In genomic region chr7:74453321-74454011, GRCh38 we compare ENCODE assay signal across 8 cellular contexts. TPM values are rescaled to one million over a fixed set of nuclear protein-coding genes. Genes with fewer than 3 reads are reported as not detected.
A peak's percentile ranks its signal among the peaks of the same experiment; 100 is the strongest.
DNase-seq lines count a peak whose midpoint lies in the region; ATAC-seq and TF ChIP-seq lines count a peak whose summit lies in the region.

Gene GTF2IRD1, plus strand, starts transcription at chr7:74453906. Its CDS starts 54,175 bp downstream, at chr7:74508081.

- peak within 1 kb of the TSS; percentile 86 for H3K4me3 Mint-ChIP-seq in activated naive CD4-positive, alpha-beta T cell treated with anti-CD3 and anti-CD28 coated beads, Interleukin-2, amount 50 U/mL, for 24 hours
- peak within 1 kb of the TSS; percentile 88 for H3K4me3 Mint-ChIP-seq in neural crest cell

- TF ChIP-seq CTCF in gastroesophageal sphincter (IDR thresholded peaks at IDR 0.05): no peak
- TF ChIP-seq CTCF in neural crest cell (conservative IDR thresholded peaks at IDR 0.05): no peak
- TF ChIP-seq CTCF in thyroid gland (IDR thresholded peaks at IDR 0.05): no peak

- no peaks in the 10 kb centered on the region for H3K36me3 Mint-ChIP-seq in activated naive CD4-positive, alpha-beta T cell treated with anti-CD3 and anti-CD28 coated beads, Interleukin-2, amount 50 U/mL, for 24 hours
- no peaks in the 10 kb centered on the region for H3K36me3 Mint-ChIP-seq in neural crest cell (ENCODE audit: low read depth)

- no peaks in the 10 kb centered on the region for H3K27me3 Mint-ChIP-seq in activated naive CD4-positive, alpha-beta T cell treated with anti-CD3 and anti-CD28 coated beads, Interleukin-2, amount 50 U/mL, for 24 hours
- H3K27me3 Mint-ChIP-seq in neural crest cell (ENCODE audit: low read depth): no peaks in the 10 kb centered on the region

- ATAC-seq in gastroesophageal sphincter (peak; percentile 75), HG03025 (IDR thresholded peaks at IDR 0.05; ENCODE audit: low FRiP score, unreplicated experiment) (no peak)

- TF ChIP-seq EP300 in gastroesophageal sphincter (IDR thresholded peaks at IDR 0.05): no peak

- peak within 1 kb of the TSS; percentile 91 for H3K27ac Mint-ChIP-seq in activated naive CD4-positive, alpha-beta T cell treated with anti-CD3 and anti-CD28 coated beads, Interleukin-2, amount 50 U/mL, for 24 hours
- peak within 1 kb of the TSS; percentile 35 for H3K27ac Mint-ChIP-seq in neural crest cell (ENCODE audit: unreplicated experiment)

- no peaks in the 10 kb centered on the region for H3K9me3 Mint-ChIP-seq in activated naive CD4-positive, alpha-beta T cell treated with anti-CD3 and anti-CD28 coated beads, Interleukin-2, amount 50 U/mL, for 24 hours
- H3K9me3 Mint-ChIP-seq in neural crest cell: no peaks in the 10 kb centered on the region

- H3K27me3 ChIP-seq in SJCRH30 (no peaks in the 10 kb centered on the region), gastroesophageal sphincter (no peaks in the 10 kb centered on the region), thyroid gland (no peaks in the 10 kb centered on the region)

- H3K4me1 Mint-ChIP-seq in activated naive CD4-positive, alpha-beta T cell treated with anti-CD3 and anti-CD28 coated beads, Interleukin-2, amount 50 U/mL, for 24 hours: peaks cover 14% of the 10 kb centered on the region
- H3K4me1 Mint-ChIP-seq in neural crest cell: peaks cover 18% of the 10 kb centered on the region

- peaks cover 7% of the 10 kb centered on the region; the same call in 1 of the 2 replicates for H3K4me1 ChIP-seq in SJCRH30
- H3K4me1 ChIP-seq in gastroesophageal sphincter: peaks cover 0 to 48% (median 6%) of the 10 kb centered on the region in 3 donors
- H3K4me1 ChIP-seq in thyroid gland: peaks cover 30 to 43% of the 10 kb centered on the region in 2 donors

- H3K9me3 ChIP-seq in SJCRH30 (replicated peaks) (no peaks in the 10 kb centered on the region), gastroesophageal sphincter (no peaks in the 10 kb centered on the region), thyroid gland (no peaks in the 10 kb centered on the region)

- intact Hi-C loops in thyroid gland (cut with DNase I): no loop called here

- DNase-seq in EH (ENCODE audit: low read depth): peak; percentile 78
- peak; percentile 77 for DNase-seq in M059J (ENCODE audit: low read depth)
- DNase-seq in SJCRH30: peak; percentile 94 to 96
- DNase-seq in neural crest cell (ENCODE audit: low read depth, low spot score): peak; percentile 48
- peak; percentile 58 to 61 for DNase-seq in thyroid gland

- H3K27ac ChIP-seq in SJCRH30 (peak within 1 kb of the TSS; percentile 91), gastroesophageal sphincter (peak within 1 kb of the TSS; percentile 89 to 97 (median 94)), thyroid gland (peak within 1 kb of the TSS; percentile 98 to 99 (median 99))

- no peak for TF ChIP-seq POLR2A in gastroesophageal sphincter (IDR thresholded peaks at IDR 0.05)
- no peak for TF ChIP-seq POLR2A in thyroid gland (IDR thresholded peaks at IDR 0.05)

- H3K4me3 ChIP-seq in SJCRH30 (peak within 1 kb of the TSS; percentile 89), gastroesophageal sphincter (peak within 1 kb of the TSS; percentile 86 to 92), thyroid gland (replicated peaks in 1 of 3) (peak within 1 kb of the TSS; percentile 10 to 78 (median 55))

- WGBS in gastroesophageal sphincter (ENCODE audit: low coverage in 1 of 2), 2 donors: 20% methylated on average over 2 of the region's 62 CpGs; no CpG with 5 or more reads in 1 of the 2 donors
- WGBS in thyroid gland, 2 donors: 6 to 8% methylated on average over 10 to 17 of the region's 62 CpGs

- H3K36me3 ChIP-seq in SJCRH30: peaks cover 8% of the 10 kb centered on the region
- H3K36me3 ChIP-seq in gastroesophageal sphincter: no peaks in the 10 kb centered on the region
- no peaks in the 10 kb centered on the region for H3K36me3 ChIP-seq in thyroid gland

RNA-seq across cellular contexts. Expression of gene GTF2IRD1, which starts in this region (rescaled TPM):
- 7.3 and 16.9 TPM in 2 replicates for total RNA-seq in M059J (2014; rRNA removed; shearing (Covaris generic))
- 49.3 and 58.8 TPM in 2 replicates for total RNA-seq in SJCRH30 (2014; rRNA removed; shearing (Covaris generic))
- 10 to 100 TPM; 21.5 to 49.0 (median 28.2) TPM for total RNA-seq in gastroesophageal sphincter
- 48.0 and 50.1 TPM in 2 replicates for total RNA-seq in neural crest cell
- 10 to 100 TPM; 28.1 to 41.1 (median 31.0) TPM for total RNA-seq in thyroid gland
